Comparison of ENCODE assay signal across 8 cellular contexts in the genomic region with DNA sequence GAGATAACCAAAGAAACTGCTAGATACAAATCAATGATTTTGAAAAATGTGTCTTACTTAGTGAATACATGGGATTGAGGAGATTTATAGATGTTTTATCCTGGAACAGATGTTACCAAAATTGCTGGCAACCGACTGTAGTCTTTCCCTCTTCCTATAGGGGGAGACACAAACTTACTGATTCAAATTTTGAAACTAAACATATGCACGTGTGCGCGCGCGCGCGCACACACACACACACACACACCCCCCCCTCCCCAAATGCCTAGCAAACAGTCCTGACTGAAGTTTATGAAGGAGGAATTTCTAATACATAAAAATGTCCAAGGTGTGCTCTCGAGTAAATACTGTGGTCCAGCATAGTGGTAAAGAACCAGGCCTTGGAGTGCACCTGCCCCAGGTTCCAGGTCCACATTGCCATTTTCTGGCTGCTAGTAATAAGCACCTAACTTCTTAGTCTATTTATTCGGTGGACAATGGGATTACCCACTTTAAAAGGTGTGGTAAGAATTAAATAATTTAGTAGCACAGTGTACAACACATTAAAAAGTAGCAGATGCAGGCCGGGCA. TPM values are rescaled to one million over a fixed set of nuclear protein-coding genes. Genes with fewer than 3 reads are reported as not detected.
DNase-seq lines count a peak whose midpoint lies in the region; ATAC-seq and TF ChIP-seq lines count a peak whose summit lies in the region.

No MANE protein-coding gene starts in this region.

- H3K36me3 ChIP-seq in left ventricle myocardium inferior: peaks cover 81% of the 10 kb centered on the region
- peaks cover 65% of the 10 kb centered on the region for H3K36me3 ChIP-seq in effector memory CD4-positive, alpha-beta T cell (ENCODE audit: control insufficient read depth, insufficient read depth, low read length)

- H3K4me1 ChIP-seq in left ventricle myocardium inferior: peaks cover 47% of the 10 kb centered on the region
- H3K4me1 ChIP-seq in effector memory CD4-positive, alpha-beta T cell (ENCODE audit: control insufficient read depth, insufficient read depth, low read length, poor library complexity, severe bottlenecking): no peaks in the 10 kb centered on the region

- H3K27ac ChIP-seq in left ventricle myocardium inferior (replicated peaks): peak overlapping the region; percentile 92
- no peak overlapping the region for H3K27ac ChIP-seq in effector memory CD4-positive, alpha-beta T cell (ENCODE audit: insufficient read depth, low read length, poor library complexity, severe bottlenecking)

- H3K27me3 ChIP-seq in left ventricle myocardium inferior (ENCODE audit: low read depth): no peaks in the 10 kb centered on the region
- no peaks in the 10 kb centered on the region for H3K27me3 ChIP-seq in effector memory CD4-positive, alpha-beta T cell (replicated peaks; ENCODE audit: control insufficient read depth, insufficient read depth, low read length, poor library complexity, severe bottlenecking)

- peak; percentile 62 for TF ChIP-seq CTCF in left ventricle myocardium inferior (IDR thresholded peaks at IDR 0.05; ENCODE audit: borderline replicate concordance)

- DNase-seq in DMS 273 (lab: John Stamatoyannopoulos, UW; ENCODE audit: unreplicated experiment) (peak; percentile 41), DMS 273 treated with DMSO at 0.1 percent for 48 hours (lab: John Stamatoyannopoulos, UW) (no peak), LoVo (ENCODE audit: low spot score) (peak; percentile 13), left ventricle myocardium inferior (no peak)
- peak; percentile 34 to 37 for DNase-seq in activated T-cell treated with anti-CD3 and anti-CD28 coated beads, Interleukin-2, amount 50 U/mL, for 48 hours
- peak; percentile 10 to 17 for DNase-seq in stimulated activated CD4-positive, alpha-beta T cell treated with anti-CD3 and anti-CD28 coated beads, Interleukin-4, amount 100 ng/mL, for 4 hours
- no peak for DNase-seq in effector memory CD4-positive, alpha-beta T cell

- no peaks in the 10 kb centered on the region for H3K9me3 ChIP-seq in left ventricle myocardium inferior (replicated peaks)
- H3K9me3 ChIP-seq in effector memory CD4-positive, alpha-beta T cell (ENCODE audit: control insufficient read depth, low read length): no peaks in the 10 kb centered on the region

- intact Hi-C loops in left ventricle myocardium inferior (cut with micrococcal nuclease): no loop called here

- H3K4me3 ChIP-seq in left ventricle myocardium inferior: no peak overlapping the region
- H3K4me3 ChIP-seq in effector memory CD4-positive, alpha-beta T cell (ENCODE audit: insufficient read depth, low read depth, low read length, poor library complexity, severe bottlenecking): no peak overlapping the region

- ATAC-seq in HG03457 (IDR thresholded peaks at IDR 0.05; ENCODE audit: unreplicated experiment): no peak

RNA-seq across cellular contexts. Expression of a gene that starts 18.5 kb away (rescaled TPM):
- total RNA-seq in left ventricle myocardium inferior: 2.8 TPM

RNA-seq across cellular contexts. Expression of a gene that starts 44.3 kb away (rescaled TPM):
- 37.3 TPM for total RNA-seq in left ventricle myocardium inferior

Comparison
In these comparisons a context has a peak if more than half of its experiments do, and no peak if none do; other contexts are left out.
1. DNase-seq: peak in DMS 273 (single experiment), LoVo (single experiment), activated T-cell treated with anti-CD3 and anti-CD28 coated beads, Interleukin-2, amount 50 U/mL, for 48 hours (2 of 2) and stimulated activated CD4-positive, alpha-beta T cell treated with anti-CD3 and anti-CD28 coated beads, Interleukin-4, amount 100 ng/mL, for 4 hours (2 of 2); none in DMS 273 treated with DMSO at 0.1 percent for 48 hours (single experiment), left ventricle myocardium inferior (single experiment) and effector memory CD4-positive, alpha-beta T cell (0 of 3).